ENCODE assay signal across 8 cellular contexts in genomic region chr20:49567421-49568256, GRCh38. TPM values are rescaled to one million over a fixed set of nuclear protein-coding genes. Genes with fewer than 3 reads are reported as not detected.
A peak's percentile ranks its signal among the peaks of the same experiment; 100 is the strongest.
DNase-seq lines count a peak whose midpoint lies in the region; ATAC-seq and TF ChIP-seq lines count a peak whose summit lies in the region.

Gene PTGIS, minus strand, starts transcription at chr20:49568137. Its CDS starts 21 bp downstream, at chr20:49568116.

- H3K36me3 ChIP-seq in ACC112 (ENCODE audit: insufficient read depth, low read length) (no peaks in the 10 kb centered on the region), PC-3 (ENCODE audit: low read depth, low read length) (no peaks in the 10 kb centered on the region)

- H3K79me2 ChIP-seq in ACC112 (ENCODE audit: control insufficient read depth, insufficient read depth, low read length, unreplicated experiment) (no peaks in the 10 kb centered on the region), PC-3 (ENCODE audit: low read length) (no peaks in the 10 kb centered on the region)

- CTCF ChIA-PET in PC-3 (lab: Charles Lee) = interaction anchor here (1.5 kb wide), 1 partner anchor 26 kb away, joined by 4 read pairs; no protein-coding TSS in a partner anchor

- H3K4me2 ChIP-seq in PC-3 (ENCODE audit: low read length) = peak within 1 kb of the TSS; percentile 31; the same call in 1 of the 2 replicates

- H3K27me3 ChIP-seq in ACC112 (ENCODE audit: insufficient read depth, low read length) = peaks cover 14% of the 10 kb centered on the region; the same call in 1 of the 2 replicates
- peaks cover 21% of the 10 kb centered on the region for H3K27me3 ChIP-seq in PC-3 (ENCODE audit: low read length)

- peaks cover 16% of the 10 kb centered on the region for H3K27me3 Mint-ChIP-seq in nephron progenitor cell (ENCODE audit: low read depth, poor library complexity)

- H3K4me3 Mint-ChIP-seq in nephron progenitor cell = peak within 1 kb of the TSS; percentile 88

- H3K9me3 ChIP-seq in PC-3 (ENCODE audit: low read length) = no peaks in the 10 kb centered on the region

- H3K4me1 ChIP-seq in ACC112 (ENCODE audit: control insufficient read depth, insufficient read depth, low read length, unreplicated experiment) = peaks cover 2% of the 10 kb centered on the region
- H3K4me1 ChIP-seq in PC-3 (ENCODE audit: insufficient read depth, low read length) = no peaks in the 10 kb centered on the region

- H3K9ac ChIP-seq in PC-3 (ENCODE audit: low read length) = no peak within 1 kb of the TSS

- peak within 1 kb of the TSS; percentile 19 for H2AFZ ChIP-seq in ACC112 (ENCODE audit: low read length, unreplicated experiment)
- H2AFZ ChIP-seq in PC-3 (ENCODE audit: low read length) = peak within 1 kb of the TSS; percentile 52; the same call in 1 of the 2 replicates

- no peak for DNase-seq in PC-3
- no peak for DNase-seq in fibroblast of mammary gland (ENCODE audit: low read depth)
- peak; percentile 78 for DNase-seq in nephron progenitor cell
- no peak for DNase-seq in A172 (ENCODE audit: low spot score)
- no peak for DNase-seq in HT-29 (ENCODE audit: low spot score)

- H3F3A ChIP-seq in PC-3 (ENCODE audit: low read length, unreplicated experiment) = no peaks in the 10 kb centered on the region

- intact Hi-C loops in PC-3 (cut with micrococcal nuclease) = no loop called here

- H3K36me3 Mint-ChIP-seq in nephron progenitor cell (ENCODE audit: low read depth) = peaks cover 7% of the 10 kb centered on the region

- H3K27ac ChIP-seq in ACC112 (ENCODE audit: low read depth, low read length) (no peak within 1 kb of the TSS), PC-3 (ENCODE audit: low read length) (no peak within 1 kb of the TSS)

- H3K4me1 Mint-ChIP-seq in nephron progenitor cell = peaks cover 39% of the 10 kb centered on the region

- H4K20me1 ChIP-seq in PC-3 (ENCODE audit: low read length) = no peaks in the 10 kb centered on the region

- ATAC-seq in PC-3 (peak; percentile 41; the same call in 1 of the 2 replicates), HG03571 (IDR thresholded peaks at IDR 0.05; ENCODE audit: unreplicated experiment) (no peak), HG02623 (IDR thresholded peaks at IDR 0.05; ENCODE audit: unreplicated experiment) (no peak)

- H3K9me3 Mint-ChIP-seq in nephron progenitor cell = no peaks in the 10 kb centered on the region

- TF ChIP-seq CTCF in PC-3 (conservative IDR thresholded peaks at IDR 0.05; ENCODE audit: low read depth, low read length) (no peak), fibroblast of mammary gland (conservative IDR thresholded peaks at IDR 0.05; ENCODE audit: control insufficient read depth, insufficient read depth, low read depth, low read length) (no peak), nephron progenitor cell (IDR thresholded peaks at IDR 0.05) (no peak)

- H3K9me2 ChIP-seq in PC-3 (replicated peaks; ENCODE audit: low read length) = no peaks in the 10 kb centered on the region

- no peak within 1 kb of the TSS for H3K27ac Mint-ChIP-seq in nephron progenitor cell

- POLR2A ChIA-PET in PC-3 (lab: Charles Lee; ENCODE audit: unreplicated experiment) = no interaction called here

- peak within 1 kb of the TSS; percentile 64 for H3K4me3 ChIP-seq in ACC112 (ENCODE audit: low read depth, low read length)
- peak within 1 kb of the TSS; percentile 22; the same call in 1 of the 2 replicates for H3K4me3 ChIP-seq in PC-3 (ENCODE audit: low read length)
- peak within 1 kb of the TSS; percentile 54 for H3K4me3 ChIP-seq in fibroblast of mammary gland (ENCODE audit: control insufficient read depth, low read depth, low read length)

- BruUV-seq in PC-3 (replicated peaks; lab: Mats Ljungman, UMichigan) = no TSS peak

RNA-seq across cellular contexts. Expression of gene PTGIS, which starts in this region (rescaled TPM):
- total RNA-seq in PC-3 (2014; rRNA removed) = 0.18 TPM in 1 of 2 replicates, not detected in the other
- 0.07 and 0.14 TPM in 2 replicates for total RNA-seq in A172 (2014; rRNA removed; shearing (Covaris generic))
- not detected in 2 replicates for total RNA-seq in HT-29 (2014; rRNA removed; shearing (Covaris generic))

Comparison
In these comparisons a context has a peak if more than half of its experiments do, and no peak if none do; other contexts are left out.
1. Peak in ATAC-seq, H3K4me3 ChIP-seq and H3K4me2 ChIP-seq in PC-3; RNA of the gene not detected or under 1 TPM.